1 cellular context compared by ENCODE assay signal in genomic region chr10:7687228-7687907, GRCh38.
TF ChIP-seq lines count a peak whose summit lies in the region.

No MANE protein-coding gene starts in this region.

TF ChIP-seq in HepG2, 621 proteins besides CTCF, POLR2A, EP300 and RAD21 (continued from another document and continues in another):
- TF ChIP-seq, protein P1, sequence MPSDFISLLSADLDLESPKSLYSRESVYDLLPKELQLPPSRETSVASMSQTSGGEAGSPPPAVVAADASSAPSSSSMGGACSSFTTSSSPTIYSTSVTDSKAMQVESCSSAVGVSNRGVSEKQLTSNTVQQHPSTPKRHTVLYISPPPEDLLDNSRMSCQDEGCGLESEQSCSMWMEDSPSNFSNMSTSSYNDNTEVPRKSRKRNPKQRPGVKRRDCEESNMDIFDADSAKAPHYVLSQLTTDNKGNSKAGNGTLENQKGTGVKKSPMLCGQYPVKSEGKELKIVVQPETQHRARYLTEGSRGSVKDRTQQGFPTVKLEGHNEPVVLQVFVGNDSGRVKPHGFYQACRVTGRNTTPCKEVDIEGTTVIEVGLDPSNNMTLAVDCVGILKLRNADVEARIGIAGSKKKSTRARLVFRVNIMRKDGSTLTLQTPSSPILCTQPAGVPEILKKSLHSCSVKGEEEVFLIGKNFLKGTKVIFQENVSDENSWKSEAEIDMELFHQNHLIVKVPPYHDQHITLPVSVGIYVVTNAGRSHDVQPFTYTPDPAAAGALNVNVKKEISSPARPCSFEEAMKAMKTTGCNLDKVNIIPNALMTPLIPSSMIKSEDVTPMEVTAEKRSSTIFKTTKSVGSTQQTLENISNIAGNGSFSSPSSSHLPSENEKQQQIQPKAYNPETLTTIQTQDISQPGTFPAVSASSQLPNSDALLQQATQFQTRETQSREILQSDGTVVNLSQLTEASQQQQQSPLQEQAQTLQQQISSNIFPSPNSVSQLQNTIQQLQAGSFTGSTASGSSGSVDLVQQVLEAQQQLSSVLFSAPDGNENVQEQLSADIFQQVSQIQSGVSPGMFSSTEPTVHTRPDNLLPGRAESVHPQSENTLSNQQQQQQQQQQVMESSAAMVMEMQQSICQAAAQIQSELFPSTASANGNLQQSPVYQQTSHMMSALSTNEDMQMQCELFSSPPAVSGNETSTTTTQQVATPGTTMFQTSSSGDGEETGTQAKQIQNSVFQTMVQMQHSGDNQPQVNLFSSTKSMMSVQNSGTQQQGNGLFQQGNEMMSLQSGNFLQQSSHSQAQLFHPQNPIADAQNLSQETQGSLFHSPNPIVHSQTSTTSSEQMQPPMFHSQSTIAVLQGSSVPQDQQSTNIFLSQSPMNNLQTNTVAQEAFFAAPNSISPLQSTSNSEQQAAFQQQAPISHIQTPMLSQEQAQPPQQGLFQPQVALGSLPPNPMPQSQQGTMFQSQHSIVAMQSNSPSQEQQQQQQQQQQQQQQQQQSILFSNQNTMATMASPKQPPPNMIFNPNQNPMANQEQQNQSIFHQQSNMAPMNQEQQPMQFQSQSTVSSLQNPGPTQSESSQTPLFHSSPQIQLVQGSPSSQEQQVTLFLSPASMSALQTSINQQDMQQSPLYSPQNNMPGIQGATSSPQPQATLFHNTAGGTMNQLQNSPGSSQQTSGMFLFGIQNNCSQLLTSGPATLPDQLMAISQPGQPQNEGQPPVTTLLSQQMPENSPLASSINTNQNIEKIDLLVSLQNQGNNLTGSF (CRISPR knock-in tag; IDR thresholded peaks at IDR 0.05): no peak
- TF ChIP-seq ZNF703 (CRISPR knock-in tag; IDR thresholded peaks at IDR 0.05; ENCODE audit: borderline replicate concordance): no peak
- TF ChIP-seq ZBTB8A (CRISPR knock-in tag; IDR thresholded peaks at IDR 0.05; ENCODE audit: borderline replicate concordance, low read depth): no peak
- no peak for TF ChIP-seq ZBTB44 (CRISPR knock-in tag; IDR thresholded peaks at IDR 0.05)
- no peak for TF ChIP-seq HNRNPH1 (optimal IDR thresholded peaks at IDR 0.05; ENCODE audit: low read depth, low read length)
- TF ChIP-seq DBP (CRISPR knock-in tag; IDR thresholded peaks at IDR 0.05; ENCODE audit: not compliant biosample characterization): no peak
- TF ChIP-seq ZNF615 (CRISPR knock-in tag; IDR thresholded peaks at IDR 0.05; ENCODE audit: borderline replicate concordance): no peak
- no peak for TF ChIP-seq ZNF253 (CRISPR knock-in tag; IDR thresholded peaks at IDR 0.05; ENCODE audit: borderline replicate concordance)
- 0 out of 2 replicates have a peak, but pooled peaks have one; percentile 44 for TF ChIP-seq KLF11 (CRISPR knock-in tag; IDR thresholded peaks at IDR 0.05)
- TF ChIP-seq ELF1 (CRISPR knock-in tag; IDR thresholded peaks at IDR 0.05): peak; percentile 73
- no peak for TF ChIP-seq IRF9 (CRISPR knock-in tag; IDR thresholded peaks at IDR 0.05; ENCODE audit: borderline replicate concordance)
- no peak for TF ChIP-seq KLF12 (CRISPR knock-in tag; IDR thresholded peaks at IDR 0.05; ENCODE audit: borderline replicate concordance)
- no peak for TF ChIP-seq PAX8 (CRISPR knock-in tag; IDR thresholded peaks at IDR 0.05; ENCODE audit: borderline replicate concordance)
- no peak for TF ChIP-seq LCORL (IDR thresholded peaks at IDR 0.05)
- TF ChIP-seq LCORL (CRISPR knock-in tag; IDR thresholded peaks at IDR 0.05): no peak
- no peak for TF ChIP-seq ZNF282 (IDR thresholded peaks at IDR 0.05; ENCODE audit: partially characterized antibody)
- TF ChIP-seq, protein P2, sequence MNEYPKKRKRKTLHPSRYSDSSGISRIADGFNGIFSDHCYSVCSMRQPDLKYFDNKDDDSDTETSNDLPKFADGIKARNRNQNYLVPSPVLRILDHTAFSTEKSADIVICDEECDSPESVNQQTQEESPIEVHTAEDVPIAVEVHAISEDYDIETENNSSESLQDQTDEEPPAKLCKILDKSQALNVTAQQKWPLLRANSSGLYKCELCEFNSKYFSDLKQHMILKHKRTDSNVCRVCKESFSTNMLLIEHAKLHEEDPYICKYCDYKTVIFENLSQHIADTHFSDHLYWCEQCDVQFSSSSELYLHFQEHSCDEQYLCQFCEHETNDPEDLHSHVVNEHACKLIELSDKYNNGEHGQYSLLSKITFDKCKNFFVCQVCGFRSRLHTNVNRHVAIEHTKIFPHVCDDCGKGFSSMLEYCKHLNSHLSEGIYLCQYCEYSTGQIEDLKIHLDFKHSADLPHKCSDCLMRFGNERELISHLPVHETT (CRISPR knock-in tag; conservative IDR thresholded peaks at IDR 0.05): no peak
- TF ChIP-seq RFXAP (CRISPR knock-in tag; IDR thresholded peaks at IDR 0.05; ENCODE audit: borderline replicate concordance): no peak
- TF ChIP-seq ARNTL (CRISPR knock-in tag; IDR thresholded peaks at IDR 0.05): no peak
- no peak for TF ChIP-seq ZNF484 (CRISPR knock-in tag; IDR thresholded peaks at IDR 0.05; ENCODE audit: borderline replicate concordance, low read depth)
- TF ChIP-seq ZNF605 (CRISPR knock-in tag; IDR thresholded peaks at IDR 0.05): no peak
- no peak for TF ChIP-seq MEIS2 (CRISPR knock-in tag; IDR thresholded peaks at IDR 0.05)
- TF ChIP-seq RBM39 (IDR thresholded peaks at IDR 0.05; ENCODE audit: low read depth, low read length, poor library complexity, severe bottlenecking): no peak
- TF ChIP-seq TBX3 (IDR thresholded peaks at IDR 0.05; ENCODE audit: borderline replicate concordance): no peak
- TF ChIP-seq ZNF34 (CRISPR knock-in tag; IDR thresholded peaks at IDR 0.05; ENCODE audit: borderline replicate concordance): no peak
- no peak for TF ChIP-seq CREB1 (IDR thresholded peaks at IDR 0.05)
- TF ChIP-seq CREB1 (CRISPR knock-in tag; IDR thresholded peaks at IDR 0.05): no peak
- no peak for TF ChIP-seq GTF2F1 (IDR thresholded peaks at IDR 0.05; ENCODE audit: low read length)
- TF ChIP-seq GLMP (CRISPR knock-in tag; IDR thresholded peaks at IDR 0.05; ENCODE audit: borderline replicate concordance): no peak
- peak; percentile 64 for TF ChIP-seq SALL1 (CRISPR knock-in tag; IDR thresholded peaks at IDR 0.05)
- TF ChIP-seq ATRX (CRISPR knock-in tag; IDR thresholded peaks at IDR 0.05; ENCODE audit: borderline replicate concordance): no peak
- TF ChIP-seq ZNF570 (CRISPR knock-in tag; IDR thresholded peaks at IDR 0.05; ENCODE audit: borderline replicate concordance): no peak
- TF ChIP-seq TBL1XR1 (IDR thresholded peaks at IDR 0.05; ENCODE audit: borderline replicate concordance, low read length, partially characterized antibody): peak; percentile 53
- no peak for TF ChIP-seq XBP1 (CRISPR knock-in tag; IDR thresholded peaks at IDR 0.05)
- TF ChIP-seq THAP8 (CRISPR knock-in tag; IDR thresholded peaks at IDR 0.05; ENCODE audit: borderline replicate concordance): no peak
- TF ChIP-seq ZNF318 (CRISPR knock-in tag; IDR thresholded peaks at IDR 0.05): no peak
- no peak for TF ChIP-seq ZNF619 (CRISPR knock-in tag; IDR thresholded peaks at IDR 0.05)
- TF ChIP-seq SATB2 (CRISPR knock-in tag; IDR thresholded peaks at IDR 0.05): no peak
- TF ChIP-seq ZNF761 (CRISPR knock-in tag; conservative IDR thresholded peaks at IDR 0.05): no peak
- no peak for TF ChIP-seq ZZZ3 (CRISPR knock-in tag; IDR thresholded peaks at IDR 0.05; ENCODE audit: borderline replicate concordance)
- no peak for TF ChIP-seq ZFP90 (CRISPR knock-in tag; IDR thresholded peaks at IDR 0.05; ENCODE audit: borderline replicate concordance)
- TF ChIP-seq SALL2 (CRISPR knock-in tag; IDR thresholded peaks at IDR 0.05): no peak
- no peak for TF ChIP-seq ZNF12 (CRISPR knock-in tag; IDR thresholded peaks at IDR 0.05)
- TF ChIP-seq DMAP1 (CRISPR knock-in tag; IDR thresholded peaks at IDR 0.05): no peak
- no peak for TF ChIP-seq ESRRA (CRISPR knock-in tag; IDR thresholded peaks at IDR 0.05; ENCODE audit: low read depth)
- TF ChIP-seq, protein P3, sequence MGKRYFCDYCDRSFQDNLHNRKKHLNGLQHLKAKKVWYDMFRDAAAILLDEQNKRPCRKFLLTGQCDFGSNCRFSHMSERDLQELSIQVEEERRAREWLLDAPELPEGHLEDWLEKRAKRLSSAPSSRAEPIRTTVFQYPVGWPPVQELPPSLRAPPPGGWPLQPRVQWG (CRISPR knock-in tag; IDR thresholded peaks at IDR 0.05; ENCODE audit: borderline replicate concordance, low read depth): no peak
- no peak for TF ChIP-seq ZKSCAN5 (CRISPR knock-in tag; IDR thresholded peaks at IDR 0.05)
